ENCODE assay signal across 10 cellular contexts in genomic region chr5:149563461-149563860, GRCh38. TPM values are rescaled to one million over a fixed set of nuclear protein-coding genes. Genes with fewer than 3 reads are reported as not detected.
DNase-seq lines count a peak whose midpoint lies in the region; ATAC-seq and TF ChIP-seq lines count a peak whose summit lies in the region.
"Had no signal": no experiment of that assay in that cellular context is flagged by ENCODE, and none has a peak within 500 bp of the region (broad histone marks: within the 10 kb centered on the region; RNA-seq: fewer than 3 reads in every experiment).

No MANE protein-coding gene starts in this region.

- H2AFZ ChIP-seq in mammary epithelial cell (ENCODE audit: low read depth, low read length) = peak overlapping the region; percentile 70

- H3K9me3 ChIP-seq in heart right ventricle = no peaks in the 10 kb centered on the region
- H3K9me3 ChIP-seq in mammary epithelial cell (replicated peaks; ENCODE audit: insufficient read depth, low read length) = no peaks in the 10 kb centered on the region
- H3K9me3 ChIP-seq in mesodermal cell (ENCODE audit: control insufficient read depth, low read length) = no peaks in the 10 kb centered on the region
- H3K9me3 ChIP-seq in uterus = no peaks in the 10 kb centered on the region

- peak overlapping the region; percentile 23 for H3K4me2 ChIP-seq in mammary epithelial cell (ENCODE audit: insufficient read depth, low read depth, low read length)

- WGBS in heart right ventricle, 2 donors = 27 to 33% methylated on average over 2 of the region's 2 CpGs
- WGBS in mammary epithelial cell (ENCODE audit: low coverage, missing lambda C conversion rate) = 0% methylated on average over 2 of the region's 2 CpGs
- WGBS in mesodermal cell (ENCODE audit: insufficient coverage in 2 of 2), 2 experiments = 40% methylated on average over 1 of the region's 2 CpGs; no CpG with 5 or more reads in 1 of the 2 experiments

- BruUV-seq in mammary epithelial cell (replicated peaks; lab: Mats Ljungman, UMichigan) = TSS peak; percentile 35

- H3K4me3 ChIP-seq in heart right ventricle = no peak overlapping the region
- H3K4me3 ChIP-seq in mammary epithelial cell (replicated peaks in 1 of 3; ENCODE audit: insufficient read depth in 1 of 3, low read depth in 2 of 3, low read length in 3 of 3) = no peak overlapping the region
- no peak overlapping the region for H3K4me3 ChIP-seq in mesodermal cell (ENCODE audit: extremely low read depth, insufficient read depth, low read length, poor library complexity, severe bottlenecking)
- H3K4me3 ChIP-seq in uterus = no peak overlapping the region

- peaks cover 6 to 47% (median 39%) of the 10 kb centered on the region in 9 donors for H3K4me1 ChIP-seq in heart right ventricle
- H3K4me1 ChIP-seq in mammary epithelial cell (ENCODE audit: insufficient read depth, low read length) = peaks cover 36% of the 10 kb centered on the region
- H3K4me1 ChIP-seq in mesodermal cell (ENCODE audit: control insufficient read depth, insufficient read depth, low read length, poor library complexity, severe bottlenecking) = peaks cover 43% of the 10 kb centered on the region
- H3K4me1 ChIP-seq in uterus = peaks cover 10 to 11% of the 10 kb centered on the region in 2 donors

- peak overlapping the region; percentile 55 for H3K9ac ChIP-seq in mammary epithelial cell (ENCODE audit: insufficient read depth, low read length)

- DNase-seq in heart right ventricle = no peak
- no peak for DNase-seq in left cardiac atrium
- peak; percentile 29 for DNase-seq in mammary epithelial cell
- no peak for DNase-seq in uterus
- DNase-seq in SIG-M5 (lab: John Stamatoyannopoulos, UW) = no peak
- DNase-seq in GOT3 (lab: John Stamatoyannopoulos, UW) = no peak
- DNase-seq in dermis blood vessel endothelial cell = no peak
- DNase-seq: CD8-positive, alpha-beta T cell; stimulated activated CD4-positive, alpha-beta T cell treated with anti-CD3 and anti-CD28 coated beads, Interleukin-1b, Interleukin-23, amount 100 ng/mL, for 48 hours had no signal

- H3K27ac ChIP-seq in heart right ventricle (peak overlapping the region; percentile 14 to 94 (median 84)), mammary epithelial cell (ENCODE audit: insufficient read depth, low read depth, low read length) (peak overlapping the region; percentile 89), mesodermal cell (ENCODE audit: low read depth, low read length, severe bottlenecking) (peak overlapping the region; percentile 96), uterus (peak overlapping the region; percentile 78 to 94)

- CTCF ChIA-PET in mammary epithelial cell (lab: Charles Lee; ENCODE audit: low non-redundant PET) = no interaction called here

- ATAC-seq in heart right ventricle (no peak), left cardiac atrium (no peak)
- ATAC-seq: CD8-positive, alpha-beta T cell had no signal

- in situ Hi-C loops in mammary epithelial cell (cut with MboI; ENCODE audit: low sequenced_read_pairs in 2 of 2) = loop anchor here (5.0 to 10.0 kb wide), 2 partner anchors 121 to 179 kb away; no protein-coding TSS in a partner anchor

- H3K36me3 ChIP-seq in heart right ventricle (no peaks in the 10 kb centered on the region), mammary epithelial cell (ENCODE audit: insufficient read depth, low read length) (no peaks in the 10 kb centered on the region), mesodermal cell (ENCODE audit: control insufficient read depth, insufficient read depth, low read length) (no peaks in the 10 kb centered on the region), uterus (no peaks in the 10 kb centered on the region)

- no peaks in the 10 kb centered on the region for H4K20me1 ChIP-seq in mammary epithelial cell (ENCODE audit: insufficient read depth, low read length)

- intact Hi-C loops in heart right ventricle (cut with DNase I) = loop anchor here in 8 of 10 donors (2.0 to 10.0 kb wide), 7 partner anchors 121 to 429 kb away; partner anchors contain the start of gene AFAP1L1 (in 2 of the 8)
- intact Hi-C loops in left cardiac atrium (cut with DNase I) = loop anchor here (5.0 to 10.0 kb wide), 3 partner anchors 121 to 419 kb away; partner anchors contain the start of gene ABLIM3 (in 1 of the 2)
- intact Hi-C loops in mammary epithelial cell (cut with micrococcal nuclease) = loop anchor here (5.0 kb wide), 1 partner anchor 436 kb away; no protein-coding TSS in a partner anchor
- intact Hi-C loops in uterus (cut with DNase I; ENCODE audit: low total_unique reads) = no loop called here

- dilution Hi-C loops in mammary epithelial cell (cut with HindIII; ENCODE audit: low sequenced_read_pairs) = no loop called here

- H3K27me3 ChIP-seq in heart right ventricle (no peaks in the 10 kb centered on the region), mammary epithelial cell (ENCODE audit: insufficient read depth, low read length) (no peaks in the 10 kb centered on the region), uterus (no peaks in the 10 kb centered on the region)

- TF ChIP-seq POLR2A in uterus (IDR thresholded peaks at IDR 0.05) = no peak

- TF ChIP-seq CTCF in heart right ventricle (IDR thresholded peaks at IDR 0.05) (no peak), mammary epithelial cell (conservative IDR thresholded peaks at IDR 0.05 in 1 of 2, IDR thresholded peaks at IDR 0.05 in 1 of 2; ENCODE audit: extremely low read depth in 1 of 2, insufficient read depth in 1 of 2, low read depth in 1 of 2, low read length in 2 of 2) (no peak), uterus (IDR thresholded peaks at IDR 0.05) (no peak)

- H3K79me2 ChIP-seq in mammary epithelial cell (ENCODE audit: insufficient read depth, low read length) = peaks cover 3% of the 10 kb centered on the region

RNA-seq across cellular contexts. Expression of gene CSNK1A1, which starts 12.2 kb away (rescaled TPM):
- total RNA-seq in heart right ventricle (100 to 1,000 TPM; 174 to 363 (median 224) TPM), left cardiac atrium (100 to 1,000 TPM; 212 to 342 TPM), mammary epithelial cell (100 to 1,000 TPM; 444 to 457 TPM), uterus (100 to 1,000 TPM; 101 to 326 (median 205) TPM), dermis blood vessel endothelial cell (415 and 530 TPM in 2 replicates)
- polyA plus RNA-seq in heart right ventricle (10 to 100 TPM; 47.9 to 76.0 TPM), mammary epithelial cell (146 TPM)
- 325 TPM for polyA minus RNA-seq in mammary epithelial cell
- 269 TPM for polyA plus RNA-seq in mesodermal cell (2013, experiment 1 of 2)
- 300 TPM for polyA plus RNA-seq in mesodermal cell (2013, experiment 2 of 2)

RNA-seq across cellular contexts. Expression of gene ARHGEF37, which starts 17.8 kb away (rescaled TPM):
- total RNA-seq in heart right ventricle (10 to 100 TPM; 13.1 to 31.8 (median 18.3) TPM), left cardiac atrium (10 to 100 TPM; 14.1 to 17.3 TPM), mammary epithelial cell (10 to 100 TPM; 11.0 to 35.2 TPM), uterus (10 to 100 TPM in 1 of 4 donors, 1 to 10 TPM in 3; 4.6 to 10.4 (median 7.9) TPM), dermis blood vessel endothelial cell (13.6 and 16.0 TPM in 2 replicates)
- polyA plus RNA-seq in heart right ventricle (10 to 100 TPM in 1 of 2 donors, 1 to 10 TPM in 1; 4.5 to 10.1 TPM), mammary epithelial cell (5.1 TPM)
- polyA minus RNA-seq in mammary epithelial cell = 7.6 TPM
- 0.37 TPM for polyA plus RNA-seq in mesodermal cell (2013, experiment 1 of 2)
- 0.20 TPM for polyA plus RNA-seq in mesodermal cell (2013, experiment 2 of 2)
- total RNA-seq: CD8-positive, alpha-beta T cell had no signal
